Comparison of ENCODE assay signal across 12 cellular contexts in genomic region chr13:38821753-38822551, GRCh38.
DNase-seq lines count a peak whose midpoint lies in the region; ATAC-seq and TF ChIP-seq lines count a peak whose summit lies in the region.
"Had no signal": no experiment of that assay in that cellular context is flagged by ENCODE, and none has a peak within 500 bp of the region (broad histone marks: within the 10 kb centered on the region; RNA-seq: fewer than 3 reads in every experiment).

No MANE protein-coding gene starts in this region.

- no peaks in the 10 kb centered on the region for H3K79me2 ChIP-seq in GM23338 (replicated peaks; ENCODE audit: insufficient read depth)

- H3K4me3 Mint-ChIP-seq in GM23338 (no peak overlapping the region), WTC11 (no peak overlapping the region), progenitor cell of endocrine pancreas (ENCODE audit: low read depth) (no peak overlapping the region)
- H3K4me3 Mint-ChIP-seq in activated naive CD8-positive, alpha-beta T cell treated with anti-CD3 and anti-CD28 coated beads for 36 hours, result no peak overlapping the region
- H3K4me3 Mint-ChIP-seq: activated CD4-positive, alpha-beta T cell treated with anti-CD3 and anti-CD28 coated beads for 36 hours; stimulated activated naive B cell treated with anti-CD40 and anti-IgM and Interleukin-4, amounts not matched to agents 10 μg/mL and 1 μg/mL and 100 μg/mL, for 72 hours had no signal

- DNase-seq in GM23338 (ENCODE audit: low spot score) (no peak), WTC11 (ENCODE audit: low spot score) (no peak), hypothalamus (lab: John Stamatoyannopoulos, UW) (peak in 37 of 51 donors; percentile 3 to 77 (median 52)), progenitor cell of endocrine pancreas (ENCODE audit: low spot score, unreplicated experiment) (no peak), DMS153 (lab: John Stamatoyannopoulos, UW) (no peak)
- no peak for DNase-seq in stimulated activated CD4-positive, alpha-beta T cell treated with anti-CD3 and anti-CD28 coated beads, Interleukin-2, amount 100 ng/mL, for 24 hours
- DNase-seq in activated naive CD8-positive, alpha-beta T cell treated with anti-CD3 and anti-CD28 coated beads for 36 hours, result no peak
- DNase-seq: activated CD4-positive, alpha-beta T cell treated with anti-CD3 and anti-CD28 coated beads for 36 hours; NCI-H1417; stimulated activated naive B cell treated with anti-CD40 and anti-IgM and Interleukin-4, amounts not matched to agents 10 μg/mL and 1 μg/mL and 100 μg/mL, for 72 hours had no signal

- no peak for ATAC-seq in GM23338
- no peak for ATAC-seq in WTC11
- ATAC-seq in GM19324 (IDR thresholded peaks at IDR 0.05; ENCODE audit: low FRiP score, unreplicated experiment), result no peak
- ATAC-seq: activated CD4-positive, alpha-beta T cell treated with anti-CD3 and anti-CD28 coated beads for 36 hours; stimulated activated naive B cell treated with anti-CD40 and anti-IgM and Interleukin-4, amounts not matched to agents 10 μg/mL and 1 μg/mL and 100 μg/mL, for 72 hours had no signal

- H3K27ac Mint-ChIP-seq in GM23338 (peak overlapping the region; percentile 17; the same call in 1 of the 2 replicates), WTC11 (0 out of 2 replicates have a peak overlapping the region, but pooled peaks have one; percentile 39), progenitor cell of endocrine pancreas (peak overlapping the region; percentile 41)
- no peak overlapping the region for H3K27ac Mint-ChIP-seq in activated naive CD8-positive, alpha-beta T cell treated with anti-CD3 and anti-CD28 coated beads for 36 hours
- H3K27ac Mint-ChIP-seq: activated CD4-positive, alpha-beta T cell treated with anti-CD3 and anti-CD28 coated beads for 36 hours; stimulated activated naive B cell treated with anti-CD40 and anti-IgM and Interleukin-4, amounts not matched to agents 10 μg/mL and 1 μg/mL and 100 μg/mL, for 72 hours had no signal

- H3K36me3 Mint-ChIP-seq in GM23338 (ENCODE audit: low read depth) (no peaks in the 10 kb centered on the region; the same call in 2 of the 3 replicates), WTC11 (no peaks in the 10 kb centered on the region), progenitor cell of endocrine pancreas (ENCODE audit: insufficient read depth) (peaks cover 12% of the 10 kb centered on the region)
- no peaks in the 10 kb centered on the region for H3K36me3 Mint-ChIP-seq in activated naive CD8-positive, alpha-beta T cell treated with anti-CD3 and anti-CD28 coated beads for 36 hours
- H3K36me3 Mint-ChIP-seq: stimulated activated naive B cell treated with anti-CD40 and anti-IgM and Interleukin-4, amounts not matched to agents 10 μg/mL and 1 μg/mL and 100 μg/mL, for 72 hours had no signal

- H3K4me1 Mint-ChIP-seq in GM23338, result peaks cover 17% of the 10 kb centered on the region
- peaks cover 14% of the 10 kb centered on the region for H3K4me1 Mint-ChIP-seq in WTC11
- H3K4me1 Mint-ChIP-seq in progenitor cell of endocrine pancreas (ENCODE audit: low read depth), result peaks cover 17% of the 10 kb centered on the region
- H3K4me1 Mint-ChIP-seq in activated naive CD8-positive, alpha-beta T cell treated with anti-CD3 and anti-CD28 coated beads for 36 hours, result no peaks in the 10 kb centered on the region
- H3K4me1 Mint-ChIP-seq: stimulated activated naive B cell treated with anti-CD40 and anti-IgM and Interleukin-4, amounts not matched to agents 10 μg/mL and 1 μg/mL and 100 μg/mL, for 72 hours had no signal

- POLR2A ChIA-PET in WTC11 (lab: Charles Lee), result no interaction called here

- H3K27me3 ChIP-seq in GM23338 (ENCODE audit: insufficient read depth), result no peaks in the 10 kb centered on the region
- H3K27me3 ChIP-seq: BLaER1 had no signal

- H3F3A ChIP-seq in GM23338 (replicated peaks; ENCODE audit: low read depth), result no peaks in the 10 kb centered on the region

- no peaks in the 10 kb centered on the region for H3K9me2 ChIP-seq in GM23338 (ENCODE audit: insufficient read depth)

- no peak overlapping the region for H3K4me3 ChIP-seq in GM23338
- H3K4me3 ChIP-seq: BLaER1 had no signal

- no peaks in the 10 kb centered on the region for H4K20me1 ChIP-seq in GM23338 (replicated peaks; ENCODE audit: insufficient read depth)
- H4K20me1 ChIP-seq: BLaER1 had no signal

- no peak overlapping the region for H3K4me2 ChIP-seq in GM23338
- H3K4me2 ChIP-seq: BLaER1 had no signal

- H3K27me3 Mint-ChIP-seq in GM23338 (ENCODE audit: insufficient read depth, low read depth, poor library complexity) (no peaks in the 10 kb centered on the region), WTC11 (ENCODE audit: low read depth) (no peaks in the 10 kb centered on the region), progenitor cell of endocrine pancreas (no peaks in the 10 kb centered on the region)
- H3K27me3 Mint-ChIP-seq in activated naive CD8-positive, alpha-beta T cell treated with anti-CD3 and anti-CD28 coated beads for 36 hours, result no peaks in the 10 kb centered on the region
- H3K27me3 Mint-ChIP-seq: stimulated activated naive B cell treated with anti-CD40 and anti-IgM and Interleukin-4, amounts not matched to agents 10 μg/mL and 1 μg/mL and 100 μg/mL, for 72 hours had no signal

- H3K36me3 ChIP-seq in GM23338 (ENCODE audit: insufficient read depth), result no peaks in the 10 kb centered on the region
- H3K36me3 ChIP-seq: BLaER1 had no signal

- no peak overlapping the region for H3K27ac ChIP-seq in GM23338 (ENCODE audit: low read depth)
- H3K27ac ChIP-seq: BLaER1 had no signal

- H2AFZ ChIP-seq in GM23338, result no peak overlapping the region

- H3K4me1 ChIP-seq in GM23338 (ENCODE audit: insufficient read depth), result no peaks in the 10 kb centered on the region
- H3K4me1 ChIP-seq: BLaER1 had no signal

- CTCF ChIA-PET in WTC11 (lab: Charles Lee), result interaction anchor here (0.7 kb wide), 2 partner anchors 14 to 19 kb away, joined by 3 read pairs; no protein-coding TSS in a partner anchor

- H3K9me3 Mint-ChIP-seq in GM23338 (no peaks in the 10 kb centered on the region), WTC11 (no peaks in the 10 kb centered on the region), progenitor cell of endocrine pancreas (ENCODE audit: low read depth) (peaks cover 5% of the 10 kb centered on the region)
- no peaks in the 10 kb centered on the region for H3K9me3 Mint-ChIP-seq in activated naive CD8-positive, alpha-beta T cell treated with anti-CD3 and anti-CD28 coated beads for 36 hours

- TF ChIP-seq CTCF in GM23338 (conservative IDR thresholded peaks at IDR 0.05; ENCODE audit: low read depth in 2 of 2) (no peak), WTC11 (IDR thresholded peaks at IDR 0.05) (no peak), progenitor cell of endocrine pancreas (IDR thresholded peaks at IDR 0.05; ENCODE audit: unreplicated experiment) (no peak)

TF ChIP-seq in GM23338, 12 proteins besides CTCF, POLR2A, EP300 and RAD21 (continues in another document):
- no peak for TF ChIP-seq CREB1 (CRISPR knock-in tag; IDR thresholded peaks at IDR 0.05; ENCODE audit: low read depth)
- TF ChIP-seq REST (IDR thresholded peaks at IDR 0.05; ENCODE audit: unreplicated experiment), result no peak

TF ChIP-seq in WTC11, 78 proteins besides CTCF, POLR2A, EP300 and RAD21:
- TF ChIP-seq ZNF416 (CRISPR knock-in tag; IDR thresholded peaks at IDR 0.05), result no peak
- TF ChIP-seq ZNF121 (CRISPR knock-in tag; IDR thresholded peaks at IDR 0.05), result no peak
- TF ChIP-seq JAZF1 (CRISPR knock-in tag; IDR thresholded peaks at IDR 0.05), result no peak
- TF ChIP-seq ZNF423 (CRISPR knock-in tag; IDR thresholded peaks at IDR 0.05), result no peak
- TF ChIP-seq IRF2 (CRISPR knock-in tag; IDR thresholded peaks at IDR 0.05; ENCODE audit: borderline replicate concordance, low read depth), result no peak

Comparison
In these comparisons a context has a peak if more than half of its experiments do, and no peak if none do; other contexts are left out.
1. DNase-seq: peak in hypothalamus (37 of 51); none in GM23338 (single experiment), WTC11 (single experiment), progenitor cell of endocrine pancreas (single experiment), stimulated activated CD4-positive, alpha-beta T cell treated with anti-CD3 and anti-CD28 coated beads, Interleukin-2, amount 100 ng/mL, for 24 hours (0 of 2), DMS153 (single experiment) and activated naive CD8-positive, alpha-beta T cell treated with anti-CD3 and anti-CD28 coated beads for 36 hours (single experiment).